ENCODE assay signal across 19 cellular contexts in the genomic region with DNA sequence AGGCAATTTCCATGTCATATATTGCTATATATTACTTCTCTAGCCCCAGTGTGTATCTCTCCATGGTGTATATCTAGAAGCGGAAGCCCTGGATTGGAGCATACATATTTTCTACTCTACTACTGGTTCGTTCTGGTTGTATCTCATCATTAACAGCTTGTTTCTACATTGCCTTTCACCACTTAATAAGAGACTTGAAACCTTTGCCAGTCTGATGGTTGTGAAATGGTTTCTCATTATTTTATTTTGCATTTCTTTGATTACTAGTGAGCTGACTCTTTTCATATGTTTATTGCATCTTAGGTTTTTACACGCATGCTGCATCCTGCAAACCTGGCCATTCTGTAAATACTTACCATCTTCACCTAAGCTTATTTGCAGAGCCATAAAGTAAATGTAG. TPM values are rescaled to one million over a fixed set of nuclear protein-coding genes. Genes with fewer than 3 reads are reported as not detected.
DNase-seq lines count a peak whose midpoint lies in the region; ATAC-seq and TF ChIP-seq lines count a peak whose summit lies in the region.
"Had no signal": no experiment of that assay in that cellular context is flagged by ENCODE, and none has a peak within 500 bp of the region (broad histone marks: within the 10 kb centered on the region; RNA-seq: fewer than 3 reads in every experiment).

No MANE protein-coding gene starts in this region.

- CTCF ChIA-PET in Calu3 (lab: Charles Lee), result interaction anchor here (0.6 kb wide), 1 partner anchor 758 kb away, joined by 3 read pairs; no protein-coding TSS in a partner anchor

- no peak for TF ChIP-seq EP300 in gastroesophageal sphincter (IDR thresholded peaks at IDR 0.05)

- 41 to 46% methylated on average over 2 to 3 of the region's 3 CpGs for WGBS in gastroesophageal sphincter (ENCODE audit: low coverage in 1 of 2), 2 donors

- no peak for TF ChIP-seq CTCF in left ventricle myocardium inferior (IDR thresholded peaks at IDR 0.05; ENCODE audit: borderline replicate concordance)
- no peak for TF ChIP-seq CTCF in gastroesophageal sphincter (IDR thresholded peaks at IDR 0.05)
- no peak for TF ChIP-seq CTCF in osteoblast (IDR thresholded peaks at IDR 0.05; ENCODE audit: extremely low read depth, low read depth, low read length)
- no peak for TF ChIP-seq CTCF in uterus (IDR thresholded peaks at IDR 0.05)
- no peak for TF ChIP-seq CTCF in Calu3 (IDR thresholded peaks at IDR 0.05; ENCODE audit: unreplicated experiment)

- no peak for DNase-seq in left ventricle myocardium inferior
- DNase-seq in cardiac septum (ENCODE audit: low spot score), result no peak
- no peak for DNase-seq in osteoblast (ENCODE audit: insufficient read length, low spot score, missing footprints)
- DNase-seq in uterus, result no peak
- no peak for DNase-seq in Calu3
- DNase-seq in NCI-H1048 (lab: John Stamatoyannopoulos, UW), result no peak
- DNase-seq: activated CD8-positive, alpha-beta T cell treated with anti-CD3 and anti-CD28 coated beads for 36 hours; activated T-cell treated with anti-CD3 and anti-CD28 coated beads, Interleukin-2, amount 50 U/mL, for 72 hours; NCI-H146; NCI-H226; psoas muscle; T-cell had no signal

- H3K4me3 ChIP-seq in left ventricle myocardium inferior (peak overlapping the region; percentile 90), gastroesophageal sphincter (peak overlapping the region; percentile 95 to 98), osteoblast (ENCODE audit: insufficient read depth, low read length) (peak overlapping the region; percentile 91), uterus (peak overlapping the region; percentile 72 to 77)
- H3K4me3 ChIP-seq: psoas muscle had no signal

- no peaks in the 10 kb centered on the region for H3K9me3 Mint-ChIP-seq in Calu3 (ENCODE audit: low read depth, unreplicated experiment)
- H3K9me3 Mint-ChIP-seq: activated CD8-positive, alpha-beta T cell treated with anti-CD3 and anti-CD28 coated beads for 36 hours; activated T-cell treated with anti-CD3 and anti-CD28 coated beads, Interleukin-2, amount 50 U/mL, for 72 hours; central memory CD8-positive, alpha-beta T cell; stimulated activated memory B cell treated with anti-CD40 and anti-IgM and Interleukin-4, amounts not matched to agents 10 μg/mL and 1 μg/mL and 100 μg/mL, for 72 hours; T-cell had no signal

- intact Hi-C loops in left ventricle myocardium inferior (cut with micrococcal nuclease), result no loop called here
- intact Hi-C loops in cardiac septum (cut with DNase I), result loop anchor here (5.0 kb wide), 1 partner anchor 39 kb away; no protein-coding TSS in a partner anchor
- intact Hi-C loops in uterus (cut with DNase I; ENCODE audit: low total_unique reads), result loop anchor here (5.0 kb wide), 1 partner anchor 34 kb away; no protein-coding TSS in a partner anchor
- intact Hi-C loops in Calu3 (cut with micrococcal nuclease; ENCODE audit: unreplicated experiment), result loop anchor here (5.0 kb wide), 1 partner anchor 36 kb away; no protein-coding TSS in a partner anchor

- TF ChIP-seq POLR2A in gastroesophageal sphincter (IDR thresholded peaks at IDR 0.05) (no peak), uterus (IDR thresholded peaks at IDR 0.05) (no peak)

- H3K4me1 Mint-ChIP-seq in Calu3 (ENCODE audit: low read depth, unreplicated experiment), result no peaks in the 10 kb centered on the region

- H3K4me2 ChIP-seq in osteoblast (ENCODE audit: insufficient read depth, low read length), result peak overlapping the region; percentile 90

- H3K4me3 Mint-ChIP-seq in Calu3 (ENCODE audit: low read depth, unreplicated experiment), result no peak overlapping the region
- H3K4me3 Mint-ChIP-seq: activated CD8-positive, alpha-beta T cell treated with anti-CD3 and anti-CD28 coated beads for 36 hours; activated T-cell treated with anti-CD3 and anti-CD28 coated beads, Interleukin-2, amount 50 U/mL, for 72 hours; central memory CD8-positive, alpha-beta T cell; stimulated activated memory B cell treated with anti-CD40 and anti-IgM and Interleukin-4, amounts not matched to agents 10 μg/mL and 1 μg/mL and 100 μg/mL, for 72 hours; T-cell had no signal

- ATAC-seq in gastroesophageal sphincter, result no peak
- no peak for ATAC-seq in GM21360 (IDR thresholded peaks at IDR 0.05; ENCODE audit: unreplicated experiment)
- ATAC-seq: activated CD8-positive, alpha-beta T cell treated with anti-CD3 and anti-CD28 coated beads for 36 hours; activated T-cell treated with anti-CD3 and anti-CD28 coated beads, Interleukin-2, amount 50 U/mL, for 72 hours; HCT116; psoas muscle; stimulated activated memory B cell treated with anti-CD40 and anti-IgM and Interleukin-4, amounts not matched to agents 10 μg/mL and 1 μg/mL and 100 μg/mL, for 72 hours; T-cell had no signal

- BruUV-seq in Calu3 (replicated peaks; lab: Mats Ljungman, UMichigan), result no TSS peak

- H4K20me1 ChIP-seq in osteoblast (ENCODE audit: insufficient read depth, low read length), result peaks cover 74% of the 10 kb centered on the region

- no peaks in the 10 kb centered on the region for H3K9me3 ChIP-seq in left ventricle myocardium inferior (replicated peaks)
- no peaks in the 10 kb centered on the region for H3K9me3 ChIP-seq in gastroesophageal sphincter
- H3K9me3 ChIP-seq in osteoblast (ENCODE audit: low read depth, low read length), result no peaks in the 10 kb centered on the region
- H3K9me3 ChIP-seq in uterus, result no peaks in the 10 kb centered on the region
- H3K9me3 ChIP-seq: psoas muscle, vagina had no signal

- no peak overlapping the region for H2AFZ ChIP-seq in osteoblast (ENCODE audit: low read length)

- no peaks in the 10 kb centered on the region for H3K27me3 Mint-ChIP-seq in Calu3 (ENCODE audit: unreplicated experiment)
- H3K27me3 Mint-ChIP-seq: activated CD8-positive, alpha-beta T cell treated with anti-CD3 and anti-CD28 coated beads for 36 hours; central memory CD8-positive, alpha-beta T cell; stimulated activated memory B cell treated with anti-CD40 and anti-IgM and Interleukin-4, amounts not matched to agents 10 μg/mL and 1 μg/mL and 100 μg/mL, for 72 hours; T-cell had no signal

- peaks cover 26% of the 10 kb centered on the region for H3K36me3 Mint-ChIP-seq in Calu3 (ENCODE audit: insufficient read depth, unreplicated experiment)
- H3K36me3 Mint-ChIP-seq: stimulated activated memory B cell treated with anti-CD40 and anti-IgM and Interleukin-4, amounts not matched to agents 10 μg/mL and 1 μg/mL and 100 μg/mL, for 72 hours had no signal

- H3K27me3 ChIP-seq in left ventricle myocardium inferior (ENCODE audit: low read depth) (no peaks in the 10 kb centered on the region), gastroesophageal sphincter (no peaks in the 10 kb centered on the region), osteoblast (ENCODE audit: insufficient read depth, low read length) (no peaks in the 10 kb centered on the region), uterus (no peaks in the 10 kb centered on the region)
- H3K27me3 ChIP-seq: vagina had no signal

- no peaks in the 10 kb centered on the region for H3K36me3 ChIP-seq in left ventricle myocardium inferior
- no peaks in the 10 kb centered on the region for H3K36me3 ChIP-seq in gastroesophageal sphincter
- H3K36me3 ChIP-seq in osteoblast (ENCODE audit: insufficient read depth, low read length), result peaks cover 19% of the 10 kb centered on the region
- no peaks in the 10 kb centered on the region for H3K36me3 ChIP-seq in uterus
- H3K36me3 ChIP-seq: vagina had no signal

- H3K27ac ChIP-seq in left ventricle myocardium inferior (replicated peaks) (peak overlapping the region; percentile 98), gastroesophageal sphincter (peak overlapping the region; percentile 99 to 100 (median 100)), osteoblast (ENCODE audit: low read depth, low read length) (peak overlapping the region; percentile 48), uterus (peak overlapping the region; percentile 99 to 100)
- H3K27ac ChIP-seq: C4-2B, psoas muscle had no signal

- no peak overlapping the region for H3K27ac Mint-ChIP-seq in Calu3 (ENCODE audit: unreplicated experiment)
- H3K27ac Mint-ChIP-seq: activated CD8-positive, alpha-beta T cell treated with anti-CD3 and anti-CD28 coated beads for 36 hours; activated T-cell treated with anti-CD3 and anti-CD28 coated beads, Interleukin-2, amount 50 U/mL, for 72 hours; stimulated activated memory B cell treated with anti-CD40 and anti-IgM and Interleukin-4, amounts not matched to agents 10 μg/mL and 1 μg/mL and 100 μg/mL, for 72 hours; T-cell had no signal

- peaks cover 90% of the 10 kb centered on the region for H3K4me1 ChIP-seq in left ventricle myocardium inferior
- peaks cover 0 to 61% (median 0%) of the 10 kb centered on the region in 3 donors for H3K4me1 ChIP-seq in gastroesophageal sphincter
- H3K4me1 ChIP-seq in osteoblast (ENCODE audit: insufficient read depth, low read length), result peaks cover 29% of the 10 kb centered on the region
- H3K4me1 ChIP-seq in uterus, result peaks cover 0 to 4% of the 10 kb centered on the region in 2 donors

- H3K79me2 ChIP-seq in osteoblast (ENCODE audit: insufficient read depth, low read length), result peaks cover 87% of the 10 kb centered on the region

RNA-seq across cellular contexts. Expression of gene DSTN, which starts 3.6 kb away (rescaled TPM):
- 635 TPM for total RNA-seq in left ventricle myocardium inferior
- total RNA-seq in cardiac septum, result 569 TPM
- 1,000 to 10,000 TPM; 1,820 to 3,515 (median 2,996) TPM for total RNA-seq in gastroesophageal sphincter
- 627 and 634 TPM in 2 replicates for total RNA-seq in osteoblast
- total RNA-seq in uterus, result 100 to 1,000 TPM; 294 to 674 (median 623) TPM
- 90.0 and 110 TPM in 2 replicates for total RNA-seq in Calu3 (2022)

RNA-seq across cellular contexts. Expression of gene BFSP1, which starts 42.3 kb away (rescaled TPM):
- total RNA-seq in left ventricle myocardium inferior (0.66 TPM), cardiac septum (0.83 TPM), gastroesophageal sphincter (1 to 10 TPM; 2.0 to 5.9 (median 5.0) TPM), osteoblast (1.8 and 2.9 TPM in 2 replicates), uterus (1 to 10 TPM; 1.5 to 5.1 (median 3.1) TPM), Calu3 (2022) (0.81 and 0.94 TPM in 2 replicates)

Comparison
In these comparisons a context has a peak if more than half of its experiments do, and no peak if none do; other contexts are left out.
1. H3K27ac ChIP-seq: peak in every context shown above with its lines; median percentile 100 in gastroesophageal sphincter; 100 in uterus; 98 in left ventricle myocardium inferior; 48 in osteoblast.